Comparison of ENCODE assay signal across 11 cellular contexts in genomic region chr6:218153-219018, GRCh38.
DNase-seq lines count a peak whose midpoint lies in the region; ATAC-seq, FAIRE-seq and TF ChIP-seq lines count a peak whose summit lies in the region.
"Had no signal": no experiment of that assay in that cellular context is flagged by ENCODE, and none has a peak within 500 bp of the region (broad histone marks: within the 10 kb centered on the region; RNA-seq: fewer than 3 reads in every experiment).

No MANE protein-coding gene starts in this region.

- no peak overlapping the region for H3K4me2 ChIP-seq in K562 (ENCODE audit: insufficient read depth, low read length)
- H3K4me2 ChIP-seq: KMS-11 had no signal

- CTCF ChIA-PET in K562 (lab: Yijun Ruan, JAX; ENCODE audit: low intra/inter-chr PET ratio): interaction anchor here (3.5 kb wide), 1 partner anchor 190 kb away, joined by 14 read pairs; no protein-coding TSS in a partner anchor
- CTCF ChIA-PET in activated naive CD4-positive, alpha-beta T cell treated with anti-CD3 and anti-CD28 coated beads for 36 hours (lab: Charles Lee): interaction anchor here (0.8 to 2.9 kb wide), 5 partner anchors 15 to 174 kb away, joined by 3 to 19 read pairs (median 3); no protein-coding TSS in a partner anchor

- H3K27me3 ChIP-seq in K562 (ENCODE audit: control insufficient read depth in 2 of 2, insufficient read depth in 2 of 2, low read length in 2 of 2): peaks cover 22 to 39% of the 10 kb centered on the region in 2 experiments

- no peak for TF ChIP-seq RAD21 in K562 (CRISPR knock-in tag; conservative IDR thresholded peaks at IDR 0.05 in 1 of 2, IDR thresholded peaks at IDR 0.05 in 1 of 2)

- intact Hi-C loops in K562 (cut with micrococcal nuclease): loop anchor here (5.0 kb wide), 1 partner anchor 144 kb away; no protein-coding TSS in a partner anchor
- intact Hi-C loops in activated naive CD4-positive, alpha-beta T cell treated with anti-CD3 and anti-CD28 coated beads for 36 hours (cut with micrococcal nuclease): no loop called here

- H3K9me3 ChIP-seq in K562 (replicated peaks; ENCODE audit: control insufficient read depth, insufficient read depth, low read depth, low read length): no peaks in the 10 kb centered on the region
- H3K9me3 ChIP-seq: psoas muscle had no signal

- H2AFZ ChIP-seq in K562 (ENCODE audit: low read depth, low read length): no peak overlapping the region

- no peak for TF ChIP-seq EP300 in K562 (IDR thresholded peaks at IDR 0.05; ENCODE audit: low read length)

- no peaks in the 10 kb centered on the region for H3K79me2 ChIP-seq in K562 (ENCODE audit: control insufficient read depth, insufficient read depth, low read length)

- DNase-seq in K562 (ENCODE audit: extremely low read depth in 1 of 4, low spot score in 3 of 4): no peak
- no peak for DNase-seq in activated naive CD4-positive, alpha-beta T cell treated with anti-CD3 and anti-CD28 coated beads for 36 hours
- no peak for DNase-seq in activated CD4-positive, alpha-beta T cell treated with anti-CD3 and anti-CD28 coated beads for 4 hours
- DNase-seq in inferior parietal cortex (ENCODE audit: extremely low spot score): no peak
- no peak for DNase-seq in COLO668 (lab: John Stamatoyannopoulos, UW; ENCODE audit: unreplicated experiment)
- DNase-seq: GF-D8, psoas muscle had no signal

- peaks cover 1% of the 10 kb centered on the region for H3K36me3 Mint-ChIP-seq in activated naive CD4-positive, alpha-beta T cell treated with anti-CD3 and anti-CD28 coated beads for 36 hours (ENCODE audit: low read depth)

- H3K9me1 ChIP-seq in K562 (ENCODE audit: control insufficient read depth, insufficient read depth, low read length): no peaks in the 10 kb centered on the region

- peak; percentile 41 for ATAC-seq in GM19452 (IDR thresholded peaks at IDR 0.05; ENCODE audit: unreplicated experiment)
- ATAC-seq in HG03097 (IDR thresholded peaks at IDR 0.05; ENCODE audit: low FRiP score, unreplicated experiment): peak; percentile 24
- peak; percentile 24 for ATAC-seq in K562
- ATAC-seq: psoas muscle had no signal

- TF ChIP-seq POLR2A in K562 (conservative IDR thresholded peaks at IDR 0.05): no peak

- no peaks in the 10 kb centered on the region for H3K36me3 ChIP-seq in K562 (ENCODE audit: control insufficient read depth, insufficient read depth, low read length)

- no peak overlapping the region for H3K27ac Mint-ChIP-seq in activated naive CD4-positive, alpha-beta T cell treated with anti-CD3 and anti-CD28 coated beads for 36 hours

- peaks cover 9 to 11% of the 10 kb centered on the region in 2 experiments; a peak in 4 of 5 replicates for H3K4me1 ChIP-seq in K562 (replicated peaks in 1 of 2; ENCODE audit: control insufficient read depth in 2 of 2, insufficient read depth in 2 of 2, low read length in 2 of 2)
- H3K4me1 ChIP-seq: psoas muscle had no signal

- TF ChIP-seq CTCF in GM12874 (IDR thresholded peaks at IDR 0.05; ENCODE audit: insufficient read depth, low read depth, low read length) (peak; percentile 30), K562 (IDR thresholded peaks at IDR 0.05 in 2 of 3, conservative IDR thresholded peaks at IDR 0.05 in 1 of 3; ENCODE audit: insufficient read depth in 2 of 3, low read depth in 1 of 3, low read length in 3 of 3) (no peak)

- no peaks in the 10 kb centered on the region for H4K20me1 ChIP-seq in K562 (replicated peaks; ENCODE audit: control insufficient read depth, insufficient read depth, low read length)

- H3K9ac ChIP-seq in K562 (ENCODE audit: insufficient read depth in 1 of 2, low read depth in 2 of 2, low read length in 2 of 2): no peak overlapping the region
- H3K9ac ChIP-seq: KMS-11 had no signal

- H3K4me1 Mint-ChIP-seq in activated naive CD4-positive, alpha-beta T cell treated with anti-CD3 and anti-CD28 coated beads for 36 hours (ENCODE audit: low read depth): peaks cover 64% of the 10 kb centered on the region

- no TSS peak for BruUV-seq in K562 (replicated peaks; lab: Mats Ljungman, UMichigan)

- POLR2A ChIA-PET in K562 (lab: Yijun Ruan, JAX): interaction anchor here (0.6 to 1.2 kb wide), 5 partner anchors 9 to 1339 kb away, joined by 3 to 4 read pairs (median 4); no protein-coding TSS in a partner anchor

- H3K9me3 Mint-ChIP-seq in activated naive CD4-positive, alpha-beta T cell treated with anti-CD3 and anti-CD28 coated beads for 36 hours: peaks cover 3% of the 10 kb centered on the region

- H3K27ac ChIP-seq in K562 (ENCODE audit: extremely low read depth, low read depth, low read length): no peak overlapping the region
- H3K27ac ChIP-seq: KMS-11, psoas muscle had no signal

- FAIRE-seq in K562 (lab: Jason Lieb, UNC): no peak

- in situ Hi-C loops in K562 (cut with MboI): loop anchor here (10.0 kb wide), 1 partner anchor 186 kb away; no protein-coding TSS in a partner anchor

- no peak overlapping the region for H3K4me3 ChIP-seq in K562
- H3K4me3 ChIP-seq: psoas muscle had no signal

- no peak overlapping the region for H3K4me3 Mint-ChIP-seq in activated naive CD4-positive, alpha-beta T cell treated with anti-CD3 and anti-CD28 coated beads for 36 hours

- WGBS in K562 (ENCODE audit: insufficient coverage, low coverage, missing lambda C conversion rate): 33% methylated on average over 22 of the region's 22 CpGs

- H3K27me3 Mint-ChIP-seq in activated naive CD4-positive, alpha-beta T cell treated with anti-CD3 and anti-CD28 coated beads for 36 hours (ENCODE audit: low read depth): peaks cover 1% of the 10 kb centered on the region

TF ChIP-seq in K562, 482 proteins besides CTCF, POLR2A, EP300 and RAD21:
- TF ChIP-seq MAFK (IDR thresholded peaks at IDR 0.05; ENCODE audit: low read length): no peak
- no peak for TF ChIP-seq KLF10 (CRISPR knock-in tag; IDR thresholded peaks at IDR 0.05)
- no peak for TF ChIP-seq EP400 (IDR thresholded peaks at IDR 0.05)
- TF ChIP-seq PHF8 (IDR thresholded peaks at IDR 0.05; ENCODE audit: borderline replicate concordance, low read length): no peak
- no peak for TF ChIP-seq HSF4 (CRISPR knock-in tag; IDR thresholded peaks at IDR 0.05; ENCODE audit: borderline replicate concordance)
- no peak for TF ChIP-seq JUND (IDR thresholded peaks at IDR 0.05; ENCODE audit: borderline replicate concordance, low read depth, low read length)
- no peak for TF ChIP-seq JUND (tag; IDR thresholded peaks at IDR 0.05; ENCODE audit: borderline replicate concordance, low read depth, low read length)
- no peak for TF ChIP-seq PPARD (CRISPR knock-in tag; IDR thresholded peaks at IDR 0.05)
- no peak for TF ChIP-seq DEAF1 (CRISPR knock-in tag; IDR thresholded peaks at IDR 0.05)
- TF ChIP-seq HNRNPK (IDR thresholded peaks at IDR 0.05; ENCODE audit: low read depth, low read length, poor library complexity, severe bottlenecking): no peak
- TF ChIP-seq ZKSCAN8 (CRISPR knock-in tag; IDR thresholded peaks at IDR 0.05): no peak
- TF ChIP-seq TAL1 (IDR thresholded peaks at IDR 0.05): no peak
